Comparison of ENCODE assay signal across 17 cellular contexts in the genomic region with DNA sequence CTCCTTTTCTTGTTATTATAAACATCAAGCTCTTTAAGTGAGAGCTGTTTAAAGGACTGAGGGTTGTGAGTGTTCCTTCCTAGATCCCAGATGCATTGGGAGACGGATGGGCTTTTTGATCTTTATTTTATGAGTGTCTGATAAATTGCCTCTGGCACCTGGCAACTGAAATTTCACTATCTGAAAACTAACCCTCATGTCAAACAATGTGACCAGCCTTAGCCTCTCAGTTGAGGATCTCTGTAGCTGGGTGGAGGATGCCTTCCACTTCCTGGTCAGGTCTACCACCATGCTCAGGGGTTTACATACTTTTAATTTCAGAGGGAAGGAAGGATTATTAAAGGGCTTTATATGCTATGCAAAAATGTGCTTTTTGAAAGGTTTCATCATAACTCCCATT.
DNase-seq lines count a peak whose midpoint lies in the region; FAIRE-seq and TF ChIP-seq lines count a peak whose summit lies in the region.
"Had no signal": no experiment of that assay in that cellular context is flagged by ENCODE, and none has a peak within 500 bp of the region (broad histone marks: within the 10 kb centered on the region; RNA-seq: fewer than 3 reads in every experiment).

No MANE protein-coding gene starts in this region.

- DNase-seq in NCI-H510A (lab: John Stamatoyannopoulos, UW) (peak; percentile 13), fibroblast of villous mesenchyme (ENCODE audit: low read depth) (peak; percentile 15), mesothelial cell of epicardium (ENCODE audit: low spot score in 2 of 2, unreplicated experiment in 2 of 2) (no peak), small intestine (peak; percentile 16), NCI-H345 treated with DMSO at 0.1 percent for 48 hours (lab: John Stamatoyannopoulos, UW; ENCODE audit: unreplicated experiment) (no peak)
- DNase-seq in stimulated activated naive CD4-positive, alpha-beta T cell (lab: John Stamatoyannopoulos, UW), result no peak
- DNase-seq: Calu3; CD8-positive, alpha-beta T cell; H9; IMR-90 had no signal

- WGBS in small intestine, 3 donors, result 9 to 40% (median 23%) methylated on average over 1 of the region's 1 CpG

- H3K27me3 ChIP-seq in small intestine (ENCODE audit: control insufficient read depth in 2 of 2, insufficient read depth in 2 of 2, low read length in 2 of 2), result no peaks in the 10 kb centered on the region
- H3K27me3 ChIP-seq: BLaER1 treated with 17β-estradiol and CSF1 and Interleukin-3, amounts not matched to agents 10 nM and 100 nM had no signal

- no peaks in the 10 kb centered on the region for H3K9me3 Mint-ChIP-seq in mesothelial cell of epicardium
- H3K9me3 Mint-ChIP-seq: CD8-positive, alpha-beta T cell; H9 had no signal

- H3K9me3 ChIP-seq in small intestine (ENCODE audit: control insufficient read depth, low read depth), result no peaks in the 10 kb centered on the region
- H3K9me3 ChIP-seq: BLaER1 treated with 17β-estradiol and CSF1 and Interleukin-3, amounts not matched to agents 10 nM and 100 nM had no signal

- no peak overlapping the region for H3K4me3 ChIP-seq in fibroblast of villous mesenchyme (ENCODE audit: low read depth, low read length)
- H3K4me3 ChIP-seq in small intestine (ENCODE audit: low read depth in 1 of 2, low read length in 2 of 2), result no peak overlapping the region
- H3K4me3 ChIP-seq: BLaER1 treated with 17β-estradiol and CSF1 and Interleukin-3, amounts not matched to agents 10 nM and 100 nM had no signal

- peak overlapping the region; percentile 66 for H3K27ac Mint-ChIP-seq in mesothelial cell of epicardium
- H3K27ac Mint-ChIP-seq: B cell; CD8-positive, alpha-beta T cell; H9 had no signal

- H3K4me1 Mint-ChIP-seq in mesothelial cell of epicardium, result peaks cover 26% of the 10 kb centered on the region
- H3K4me1 Mint-ChIP-seq: B cell, H9 had no signal

- H3K4me3 Mint-ChIP-seq in mesothelial cell of epicardium, result no peak overlapping the region
- H3K4me3 Mint-ChIP-seq: B cell; CD8-positive, alpha-beta T cell; H9 had no signal

- no peak for FAIRE-seq in small intestine (lab: Jason Lieb, UNC)
- FAIRE-seq: G401.6, GM12891, GM18507, H1, HTR-8/SVneo had no signal

- H3K27ac ChIP-seq in small intestine (ENCODE audit: low read depth in 1 of 2, low read length in 1 of 2), result no peak overlapping the region
- H3K27ac ChIP-seq: BLaER1 treated with 17β-estradiol and CSF1 and Interleukin-3, amounts not matched to agents 10 nM and 100 nM had no signal

- H3K27me3 Mint-ChIP-seq in mesothelial cell of epicardium (ENCODE audit: low read depth), result peaks cover 4% of the 10 kb centered on the region
- H3K27me3 Mint-ChIP-seq: B cell had no signal

- H3K36me3 ChIP-seq in small intestine (ENCODE audit: control insufficient read depth in 2 of 2, insufficient read depth in 2 of 2, low read length in 2 of 2), result no peaks in the 10 kb centered on the region
- H3K36me3 ChIP-seq: BLaER1 treated with 17β-estradiol and CSF1 and Interleukin-3, amounts not matched to agents 10 nM and 100 nM had no signal

- TF ChIP-seq CTCF in fibroblast of villous mesenchyme (IDR thresholded peaks at IDR 0.05; ENCODE audit: insufficient read depth, low read depth, low read length) (no peak), mesothelial cell of epicardium (IDR thresholded peaks at IDR 0.05; ENCODE audit: unreplicated experiment) (no peak)

- no peaks in the 10 kb centered on the region for H3K4me1 ChIP-seq in small intestine (ENCODE audit: control insufficient read depth in 2 of 2, insufficient read depth in 1 of 2, low read depth in 1 of 2, low read length in 1 of 2)
- H3K4me1 ChIP-seq: BLaER1 treated with 17β-estradiol and CSF1 and Interleukin-3, amounts not matched to agents 10 nM and 100 nM had no signal

- no peaks in the 10 kb centered on the region for H3K36me3 Mint-ChIP-seq in mesothelial cell of epicardium

Comparison
In these comparisons a context has a peak if more than half of its experiments do, and no peak if none do; other contexts are left out.
1. DNase-seq: peak in NCI-H510A (single experiment), fibroblast of villous mesenchyme (single experiment) and small intestine (single experiment); none in mesothelial cell of epicardium (0 of 2), NCI-H345 treated with DMSO at 0.1 percent for 48 hours (single experiment) and stimulated activated naive CD4-positive, alpha-beta T cell (0 of 6).